Comparison of ENCODE assay signal across 10 cellular contexts in the genomic region with DNA sequence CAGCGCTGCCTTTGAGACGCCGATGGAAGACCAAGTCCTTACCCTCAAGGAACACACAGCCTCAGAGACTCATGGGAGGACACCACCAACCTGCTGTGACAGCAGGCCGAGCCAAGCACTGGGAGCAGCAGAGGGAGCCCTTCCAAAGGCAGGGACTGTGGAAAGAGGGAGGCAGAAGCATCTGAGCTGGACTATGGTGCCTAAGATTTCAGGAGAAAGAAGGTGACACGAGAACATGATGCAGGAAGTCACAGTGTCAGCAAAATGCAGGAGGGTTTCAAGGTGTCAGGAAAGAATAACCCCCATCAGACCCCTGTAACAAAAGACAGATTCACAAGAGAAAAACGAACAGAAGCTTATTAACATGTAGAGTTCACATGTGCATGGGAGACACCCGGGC. TPM values are rescaled to one million over a fixed set of nuclear protein-coding genes. Genes with fewer than 3 reads are reported as not detected.
DNase-seq lines count a peak whose midpoint lies in the region; ATAC-seq and TF ChIP-seq lines count a peak whose summit lies in the region.
"Had no signal": no experiment of that assay in that cellular context is flagged by ENCODE, and none has a peak within 500 bp of the region (broad histone marks: within the 10 kb centered on the region; RNA-seq: fewer than 3 reads in every experiment).

No MANE protein-coding gene starts in this region.

- H3K4me1 Mint-ChIP-seq in nephron progenitor cell = peaks cover 28% of the 10 kb centered on the region
- H3K4me1 Mint-ChIP-seq in stimulated activated memory B cell treated with anti-CD40 and anti-IgM and Interleukin-4, amounts not matched to agents 10 μg/mL and 1 μg/mL and 100 μg/mL, for 72 hours = no peaks in the 10 kb centered on the region

- no peaks in the 10 kb centered on the region for H3K9me3 Mint-ChIP-seq in nephron progenitor cell
- no peaks in the 10 kb centered on the region for H3K9me3 Mint-ChIP-seq in stimulated activated memory B cell treated with anti-CD40 and anti-IgM and Interleukin-4, amounts not matched to agents 10 μg/mL and 1 μg/mL and 100 μg/mL, for 72 hours
- H3K9me3 Mint-ChIP-seq: nephron had no signal

- TF ChIP-seq POLR2A in NB4 (IDR thresholded peaks at IDR 0.05; ENCODE audit: extremely low read depth, insufficient read length) = no peak
- TF ChIP-seq POLR2A in GM18505 (IDR thresholded peaks at IDR 0.05; ENCODE audit: borderline replicate concordance, extremely low read depth, insufficient read depth, insufficient read length) = no peak

- no peak overlapping the region for H3K27ac Mint-ChIP-seq in nephron progenitor cell
- no peak overlapping the region for H3K27ac Mint-ChIP-seq in stimulated activated memory B cell treated with anti-CD40 and anti-IgM and Interleukin-4, amounts not matched to agents 10 μg/mL and 1 μg/mL and 100 μg/mL, for 72 hours
- H3K27ac Mint-ChIP-seq: nephron had no signal

- no peak overlapping the region for H3K4me3 Mint-ChIP-seq in nephron progenitor cell
- no peak overlapping the region for H3K4me3 Mint-ChIP-seq in stimulated activated memory B cell treated with anti-CD40 and anti-IgM and Interleukin-4, amounts not matched to agents 10 μg/mL and 1 μg/mL and 100 μg/mL, for 72 hours
- H3K4me3 Mint-ChIP-seq: nephron had no signal

- TF ChIP-seq CTCF in NB4 (IDR thresholded peaks at IDR 0.05; ENCODE audit: low read depth, low read length) (peak; percentile 11), cardiac fibroblast (IDR thresholded peaks at IDR 0.05; ENCODE audit: low read depth, low read length) (peak; percentile 24), nephron progenitor cell (IDR thresholded peaks at IDR 0.05) (no peak)

- no peak for ATAC-seq in GM18505 (IDR thresholded peaks at IDR 0.05; ENCODE audit: unreplicated experiment)
- no peak for ATAC-seq in stimulated activated memory B cell treated with anti-CD40 and anti-IgM and Interleukin-4, amounts not matched to agents 10 μg/mL and 1 μg/mL and 100 μg/mL, for 72 hours

- H3K4me3 ChIP-seq in NB4 (ENCODE audit: low read depth, low read length) = no peak overlapping the region
- H3K4me3 ChIP-seq in cardiac fibroblast (replicated peaks in 1 of 2; ENCODE audit: low read depth in 2 of 2, low read length in 2 of 2) = no peak overlapping the region

- no peaks in the 10 kb centered on the region for H3K36me3 Mint-ChIP-seq in nephron progenitor cell (ENCODE audit: low read depth)
- no peaks in the 10 kb centered on the region for H3K36me3 Mint-ChIP-seq in stimulated activated memory B cell treated with anti-CD40 and anti-IgM and Interleukin-4, amounts not matched to agents 10 μg/mL and 1 μg/mL and 100 μg/mL, for 72 hours

- H3K27me3 Mint-ChIP-seq in nephron progenitor cell (ENCODE audit: low read depth, poor library complexity) = peaks cover 19% of the 10 kb centered on the region
- H3K27me3 Mint-ChIP-seq in stimulated activated memory B cell treated with anti-CD40 and anti-IgM and Interleukin-4, amounts not matched to agents 10 μg/mL and 1 μg/mL and 100 μg/mL, for 72 hours = peaks cover 22% of the 10 kb centered on the region

- DNase-seq in ELR (ENCODE audit: low read depth) (peak; percentile 31), NB4 (ENCODE audit: low read depth) (no peak), cardiac fibroblast (ENCODE audit: low read depth in 2 of 2) (peak in 1 of 2 donors; percentile 7), nephron progenitor cell (peak; percentile 19), cerebellum (ENCODE audit: low spot score) (no peak), NCI-H774 (lab: John Stamatoyannopoulos, UW) (no peak)
- DNase-seq: activated CD4-positive, alpha-beta T cell treated with anti-CD3 and anti-CD28 coated beads for 1 hour had no signal

RNA-seq across cellular contexts. Expression of a gene that starts 24.2 kb away (rescaled TPM):
- total RNA-seq in cerebellum = 79.3 TPM

Comparison
In these comparisons a context has a peak if more than half of its experiments do, and no peak if none do; other contexts are left out.
1. DNase-seq: peak in ELR (single experiment) and nephron progenitor cell (single experiment); none in NB4 (single experiment), cerebellum (single experiment) and NCI-H774 (single experiment).